ENCODE assay signal across 2 cellular contexts in the genomic region with DNA sequence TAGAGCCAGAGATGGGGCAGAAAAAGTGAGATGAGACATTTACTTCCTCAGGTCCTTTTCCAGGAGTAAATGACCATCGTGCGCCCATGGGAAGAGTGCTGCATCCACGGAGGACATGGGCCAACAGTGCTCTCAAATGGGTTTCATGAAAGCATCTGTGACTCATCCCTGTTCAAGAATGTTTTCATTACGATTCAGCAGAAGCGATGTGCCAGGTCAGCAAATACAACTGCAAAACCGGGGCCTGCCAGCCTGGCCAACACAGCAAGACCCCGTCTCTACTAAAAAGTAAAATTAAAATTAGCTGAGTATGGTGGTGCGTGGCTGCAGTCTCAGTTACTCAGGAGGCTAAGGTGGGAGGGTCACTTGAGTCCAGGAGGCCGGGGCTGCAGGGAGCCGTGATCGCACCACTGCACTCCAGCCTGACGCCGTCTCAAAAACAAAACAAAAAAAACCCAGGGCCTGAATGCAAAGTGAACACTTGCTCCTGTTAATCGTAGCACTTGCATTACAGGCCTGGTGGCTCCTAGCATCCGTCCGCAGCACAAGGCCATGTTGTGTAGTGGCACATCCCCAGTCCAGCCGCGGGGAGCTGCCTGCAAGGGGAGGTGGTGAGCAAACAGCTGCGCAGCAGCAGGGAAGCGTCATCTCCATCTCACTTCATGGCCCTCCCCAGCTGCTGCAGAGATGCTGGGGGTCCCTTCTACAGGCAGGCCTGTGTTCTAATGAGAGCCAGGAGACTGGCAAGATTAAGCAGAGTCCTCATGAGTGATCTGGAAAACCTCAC.
A peak's percentile ranks its signal among the peaks of the same experiment; 100 is the strongest.
TF ChIP-seq lines count a peak whose summit lies in the region.

No MANE protein-coding gene starts in this region.

TF ChIP-seq in A549, 52 proteins besides CTCF, POLR2A, EP300 and RAD21:
- TF ChIP-seq FOSL2 (IDR thresholded peaks at IDR 0.05) (no peak), FOSL2 (CRISPR knock-in tag; IDR thresholded peaks at IDR 0.05) (peak; percentile 15; the same call in 1 of the 2 replicates), RFX5 (IDR thresholded peaks at IDR 0.05) (no peak), CHD2 (IDR thresholded peaks at IDR 0.05; ENCODE audit: low read length, partially characterized antibody) (no peak), MAFK (IDR thresholded peaks at IDR 0.05; ENCODE audit: partially characterized antibody) (peak; percentile 88), GATA3 (IDR thresholded peaks at IDR 0.05; ENCODE audit: borderline replicate concordance) (no peak), ZNF302 (CRISPR knock-in tag; IDR thresholded peaks at IDR 0.05) (no peak)
- TF ChIP-seq, protein P1, sequence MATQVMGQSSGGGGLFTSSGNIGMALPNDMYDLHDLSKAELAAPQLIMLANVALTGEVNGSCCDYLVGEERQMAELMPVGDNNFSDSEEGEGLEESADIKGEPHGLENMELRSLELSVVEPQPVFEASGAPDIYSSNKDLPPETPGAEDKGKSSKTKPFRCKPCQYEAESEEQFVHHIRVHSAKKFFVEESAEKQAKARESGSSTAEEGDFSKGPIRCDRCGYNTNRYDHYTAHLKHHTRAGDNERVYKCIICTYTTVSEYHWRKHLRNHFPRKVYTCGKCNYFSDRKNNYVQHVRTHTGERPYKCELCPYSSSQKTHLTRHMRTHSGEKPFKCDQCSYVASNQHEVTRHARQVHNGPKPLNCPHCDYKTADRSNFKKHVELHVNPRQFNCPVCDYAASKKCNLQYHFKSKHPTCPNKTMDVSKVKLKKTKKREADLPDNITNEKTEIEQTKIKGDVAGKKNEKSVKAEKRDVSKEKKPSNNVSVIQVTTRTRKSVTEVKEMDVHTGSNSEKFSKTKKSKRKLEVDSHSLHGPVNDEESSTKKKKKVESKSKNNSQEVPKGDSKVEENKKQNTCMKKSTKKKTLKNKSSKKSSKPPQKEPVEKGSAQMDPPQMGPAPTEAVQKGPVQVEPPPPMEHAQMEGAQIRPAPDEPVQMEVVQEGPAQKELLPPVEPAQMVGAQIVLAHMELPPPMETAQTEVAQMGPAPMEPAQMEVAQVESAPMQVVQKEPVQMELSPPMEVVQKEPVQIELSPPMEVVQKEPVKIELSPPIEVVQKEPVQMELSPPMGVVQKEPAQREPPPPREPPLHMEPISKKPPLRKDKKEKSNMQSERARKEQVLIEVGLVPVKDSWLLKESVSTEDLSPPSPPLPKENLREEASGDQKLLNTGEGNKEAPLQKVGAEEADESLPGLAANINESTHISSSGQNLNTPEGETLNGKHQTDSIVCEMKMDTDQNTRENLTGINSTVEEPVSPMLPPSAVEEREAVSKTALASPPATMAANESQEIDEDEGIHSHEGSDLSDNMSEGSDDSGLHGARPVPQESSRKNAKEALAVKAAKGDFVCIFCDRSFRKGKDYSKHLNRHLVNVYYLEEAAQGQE (IDR thresholded peaks at IDR 0.05) = no peak

TF ChIP-seq in IMR-90, 13 proteins besides CTCF, POLR2A, EP300 and RAD21:
- TF ChIP-seq BHLHE40 (IDR thresholded peaks at IDR 0.05; ENCODE audit: low read depth, low read length) = no peak
- TF ChIP-seq MAFK (IDR thresholded peaks at IDR 0.05; ENCODE audit: low read depth, low read length) = peak; percentile 92
